In the genomic region with DNA sequence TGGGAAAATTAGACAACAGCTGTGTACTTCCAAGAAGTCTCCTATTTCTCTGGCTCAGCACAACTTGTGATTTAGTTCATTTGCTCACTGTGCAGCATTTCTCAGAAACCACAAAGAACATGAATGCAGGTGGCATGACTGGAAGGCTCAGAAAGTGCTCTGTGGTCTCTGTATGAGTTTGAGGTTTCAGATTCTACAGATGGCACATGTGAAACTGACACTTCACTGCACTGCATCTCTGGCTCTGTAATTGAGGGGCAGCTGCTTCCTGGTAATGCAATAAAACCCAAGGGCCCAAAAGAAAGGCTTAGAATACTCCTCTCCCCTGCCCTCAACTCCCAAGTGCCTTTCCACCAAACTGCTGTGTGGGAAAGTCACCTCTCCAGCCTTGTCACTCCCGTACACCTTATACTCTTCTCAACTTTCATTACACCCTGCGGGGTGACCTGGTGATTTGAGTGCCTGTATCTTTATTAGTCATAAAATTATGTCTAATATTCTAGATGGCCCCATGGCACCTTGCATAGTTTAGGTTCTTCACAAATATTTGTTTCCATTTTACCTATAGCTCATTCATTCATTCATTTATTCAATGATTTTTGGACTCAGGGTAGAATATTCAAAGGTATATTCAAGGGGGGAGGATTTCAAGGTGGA, we compare ENCODE assay signal across 8 cellular contexts.
A peak's percentile ranks its signal among the peaks of the same experiment; 100 is the strongest.
DNase-seq lines count a peak whose midpoint lies in the region; ATAC-seq lines count a peak whose summit lies in the region.

No MANE protein-coding gene starts in this region.

- peak; percentile 100 for ATAC-seq in GM18907 (IDR thresholded peaks at IDR 0.05; ENCODE audit: unreplicated experiment)
- ATAC-seq in HG03066 (IDR thresholded peaks at IDR 0.05; ENCODE audit: low read depth, unreplicated experiment): peak; percentile 100

- DNase-seq in AG08395 (ENCODE audit: low spot score) (peak; percentile 34), NOMO-1 treated with DMSO at 0.1 percent for 48 hours (lab: John Stamatoyannopoulos, UW; ENCODE audit: unreplicated experiment) (peak; percentile 89), glomerular visceral epithelial cell (ENCODE audit: extremely low spot score) (peak; percentile 89), hepatic stellate cell (ENCODE audit: low spot score) (no peak), mucosa of gallbladder (ENCODE audit: low spot score) (no peak), germinal center (ENCODE audit: low spot score) (no peak)

Comparison
In these comparisons a context has a peak if more than half of its experiments do, and no peak if none do; other contexts are left out.
1. DNase-seq: peak in AG08395 (single experiment), NOMO-1 treated with DMSO at 0.1 percent for 48 hours (single experiment) and glomerular visceral epithelial cell (single experiment); none in hepatic stellate cell (single experiment), mucosa of gallbladder (single experiment) and germinal center (single experiment).